Comparison of ENCODE assay signal across 8 cellular contexts in genomic region chr9:63781390-63781789, GRCh38.
DNase-seq lines count a peak whose midpoint lies in the region; ATAC-seq, FAIRE-seq and TF ChIP-seq lines count a peak whose summit lies in the region.
"Not testable (repeated sequence)": the region's sequence is repeated elsewhere in the genome, so short reads cannot be mapped to it uniquely, and the experiment has no call there.

No MANE protein-coding gene starts in this region.

- WGBS in IMR-90 (ENCODE audit: extremely low coverage in 2 of 2, insufficient read length in 1 of 2), 2 experiments = 40% methylated on average over 10 of the region's 35 CpGs; no CpG with 5 or more reads in 1 of the 2 experiments
- 32 to 38% methylated on average over 35 of the region's 35 CpGs for WGBS in pancreas, 2 donors

- not testable (repeated sequence) for TF ChIP-seq POLR2A in IMR-90 (IDR thresholded peaks at IDR 0.05; ENCODE audit: low read depth, low read length)

- H4K8ac ChIP-seq in IMR-90 (ENCODE audit: low read depth in 2 of 2, low read length in 2 of 2) = not testable (repeated sequence)

- intact Hi-C loops in IMR-90 (cut with micrococcal nuclease); pancreas (cut with DNase I): not testable (repeated sequence)

- not testable (repeated sequence) for H2BK20ac ChIP-seq in IMR-90 (ENCODE audit: low read depth, low read length)

- not testable (repeated sequence) for BruUV-seq in IMR-90 (replicated peaks; lab: Mats Ljungman, UMichigan)

- not testable (repeated sequence) for H3K27ac ChIP-seq in IMR-90 (ENCODE audit: insufficient read depth, low read length); pancreas

- POLR2A ChIA-PET in IMR-90 (lab: Charles Lee; ENCODE audit: unreplicated experiment) = not testable (repeated sequence)

- H3K79me1 ChIP-seq in IMR-90 (ENCODE audit: low read depth in 1 of 2, low read length in 2 of 2) = not testable (repeated sequence)

- H3K4me1 Mint-ChIP-seq in activated CD8-positive, alpha-beta memory T cell treated with anti-CD3 and anti-CD28 coated beads, Interleukin-2, amount 10 ng/mL, durations not matched to agents 7 days and 5 days = not testable (repeated sequence)

- not testable (repeated sequence) for H2AK5ac ChIP-seq in IMR-90 (ENCODE audit: low read depth, low read length)

- dilution Hi-C loops in IMR-90 (cut with HindIII; ENCODE audit: low sequenced_read_pairs, unreplicated experiment) = not testable (repeated sequence)

- not testable (repeated sequence) for TF ChIP-seq RAD21 in IMR-90 (IDR thresholded peaks at IDR 0.05; ENCODE audit: low read length)

- not testable (repeated sequence) for H3K14ac ChIP-seq in IMR-90 (replicated peaks; ENCODE audit: low read depth, low read length)

- H3K4me2 ChIP-seq in IMR-90 (ENCODE audit: low read depth, low read length) = not testable (repeated sequence)

- DNase-seq in Ammon's horn (ENCODE audit: low spot score) (peak; percentile 6), glomerular visceral epithelial cell (ENCODE audit: extremely low spot score) (peak; percentile 34), pancreas (peak in 1 of 6 donors; percentile 48)
- DNase-seq in IMR-90; activated CD8-positive, alpha-beta memory T cell treated with anti-CD3 and anti-CD28 coated beads, Interleukin-2, amount 10 ng/mL, durations not matched to agents 7 days and 5 days: not testable (repeated sequence)

- H2BK120ac ChIP-seq in IMR-90 (ENCODE audit: low read depth, low read length) = not testable (repeated sequence)

- not testable (repeated sequence) for H3K4me3 ChIP-seq in IMR-90 (ENCODE audit: insufficient read depth, low read depth, low read length); pancreas

- H3K4me1 ChIP-seq in IMR-90 (ENCODE audit: control insufficient read depth, insufficient read depth, low read length); pancreas: not testable (repeated sequence)

- in situ Hi-C loops in IMR-90 (cut with MboI; ENCODE audit: low sequenced_read_pairs) = not testable (repeated sequence)

- TF ChIP-seq CTCF in IMR-90 (conservative IDR thresholded peaks at IDR 0.05; ENCODE audit: low read depth, low read length); pancreas (IDR thresholded peaks at IDR 0.05): not testable (repeated sequence)

- H2BK15ac ChIP-seq in IMR-90 (ENCODE audit: low read depth, low read length) = not testable (repeated sequence)

- H2AFZ ChIP-seq in IMR-90 (replicated peaks; ENCODE audit: low read length, poor library complexity) = not testable (repeated sequence)

- FAIRE-seq in pancreas (lab: Jason Lieb, UNC) = not testable (repeated sequence)

- not testable (repeated sequence) for H3K23ac ChIP-seq in IMR-90 (ENCODE audit: low read depth, low read length)

- not testable (repeated sequence) for H3K36me3 Mint-ChIP-seq in activated CD8-positive, alpha-beta memory T cell treated with anti-CD3 and anti-CD28 coated beads, Interleukin-2, amount 10 ng/mL, durations not matched to agents 7 days and 5 days

- not testable (repeated sequence) for H3K18ac ChIP-seq in IMR-90 (ENCODE audit: low read depth, low read length)

- H3K9me3 ChIP-seq in IMR-90 (ENCODE audit: control insufficient read depth, insufficient read depth, low read length); pancreas: not testable (repeated sequence)

- not testable (repeated sequence) for H2BK5ac ChIP-seq in IMR-90 (ENCODE audit: low read depth, low read length, poor library complexity, severe bottlenecking)

- ATAC-seq in GM18873 (IDR thresholded peaks at IDR 0.05; ENCODE audit: low FRiP score, unreplicated experiment) (peak; percentile 97), GM21529 (IDR thresholded peaks at IDR 0.05; ENCODE audit: unreplicated experiment) (peak; percentile 100), HG03039 (IDR thresholded peaks at IDR 0.05; ENCODE audit: unreplicated experiment) (peak; percentile 89), IMR-90 (ENCODE audit: low read depth) (peak; percentile 96), pancreas (peak; percentile 64 to 82 (median 79))
- ATAC-seq in activated CD8-positive, alpha-beta memory T cell treated with anti-CD3 and anti-CD28 coated beads, Interleukin-2, amount 10 ng/mL, durations not matched to agents 7 days and 5 days = peak; percentile 100

- not testable (repeated sequence) for H4K5ac ChIP-seq in IMR-90 (ENCODE audit: low read depth, low read length)

- H3K27me3 ChIP-seq in IMR-90 (ENCODE audit: control insufficient read depth, insufficient read depth, low read length); pancreas: not testable (repeated sequence)

- not testable (repeated sequence) for H3K27me3 Mint-ChIP-seq in activated CD8-positive, alpha-beta memory T cell treated with anti-CD3 and anti-CD28 coated beads, Interleukin-2, amount 10 ng/mL, durations not matched to agents 7 days and 5 days

- not testable (repeated sequence) for H4K91ac ChIP-seq in IMR-90 (ENCODE audit: insufficient read depth, low read depth, low read length)

- H3K4me3 Mint-ChIP-seq in activated CD8-positive, alpha-beta memory T cell treated with anti-CD3 and anti-CD28 coated beads, Interleukin-2, amount 10 ng/mL, durations not matched to agents 7 days and 5 days = not testable (repeated sequence)

- not testable (repeated sequence) for H3K56ac ChIP-seq in IMR-90 (ENCODE audit: extremely low read depth, insufficient read depth, low read length)

- not testable (repeated sequence) for H3K36me3 ChIP-seq in IMR-90 (ENCODE audit: control insufficient read depth, insufficient read depth, low read length); pancreas

- H3K9me1 ChIP-seq in IMR-90 (ENCODE audit: insufficient read depth, low read length) = not testable (repeated sequence)

- H4K20me1 ChIP-seq in IMR-90 (ENCODE audit: insufficient read depth, low read length) = not testable (repeated sequence)

- not testable (repeated sequence) for H3K4ac ChIP-seq in IMR-90 (ENCODE audit: low read depth, low read length)

- H3K9me3 Mint-ChIP-seq in activated CD8-positive, alpha-beta memory T cell treated with anti-CD3 and anti-CD28 coated beads, Interleukin-2, amount 10 ng/mL, durations not matched to agents 7 days and 5 days (ENCODE audit: low read depth) = not testable (repeated sequence)

- CTCF ChIA-PET in IMR-90 (lab: Yijun Ruan, JAX); activated CD8-positive, alpha-beta memory T cell treated with anti-CD3 and anti-CD28 coated beads, Interleukin-2, amount 10 ng/mL, durations not matched to agents 7 days and 5 days (lab: Charles Lee): not testable (repeated sequence)

- H2AK9ac ChIP-seq in IMR-90 (replicated peaks; ENCODE audit: low read depth, low read length, poor library complexity) = not testable (repeated sequence)

- H3K27ac Mint-ChIP-seq in activated CD8-positive, alpha-beta memory T cell treated with anti-CD3 and anti-CD28 coated beads, Interleukin-2, amount 10 ng/mL, durations not matched to agents 7 days and 5 days = not testable (repeated sequence)

- H3K9ac ChIP-seq in IMR-90 (ENCODE audit: low read depth, low read length) = not testable (repeated sequence)
